ENCODE assay signal across 16 cellular contexts in genomic region chr14:98909251-98909944, GRCh38.
A peak's percentile ranks its signal among the peaks of the same experiment; 100 is the strongest.
DNase-seq lines count a peak whose midpoint lies in the region; ATAC-seq and TF ChIP-seq lines count a peak whose summit lies in the region.
"Had no signal": no experiment of that assay in that cellular context is flagged by ENCODE, and none has a peak within 500 bp of the region (broad histone marks: within the 10 kb centered on the region; RNA-seq: fewer than 3 reads in every experiment).

No MANE protein-coding gene starts in this region.

- ATAC-seq in PC-3 (no peak), HG03280 (IDR thresholded peaks at IDR 0.05; ENCODE audit: unreplicated experiment) (no peak)

- H2AFZ ChIP-seq in PC-3 (ENCODE audit: low read length) (no peak overlapping the region), mammary epithelial cell (ENCODE audit: low read depth, low read length) (no peak overlapping the region), smooth muscle cell (ENCODE audit: low read depth) (no peak overlapping the region)

- POLR2A ChIA-PET in PC-3 (lab: Charles Lee; ENCODE audit: unreplicated experiment) = no interaction called here

- H3K27ac ChIP-seq in PC-3 (ENCODE audit: low read length) (peak overlapping the region; percentile 55), mammary epithelial cell (ENCODE audit: insufficient read depth, low read depth, low read length) (peak overlapping the region; percentile 58), smooth muscle cell (ENCODE audit: low read depth) (peak overlapping the region; percentile 74)
- H3K27ac ChIP-seq: thyroid gland had no signal

- H4K20me1 ChIP-seq in PC-3 (ENCODE audit: low read length) (no peaks in the 10 kb centered on the region), mammary epithelial cell (ENCODE audit: insufficient read depth, low read length) (no peaks in the 10 kb centered on the region), smooth muscle cell (ENCODE audit: low read depth) (no peaks in the 10 kb centered on the region)

- H3K79me2 ChIP-seq in PC-3 (ENCODE audit: low read length) (no peaks in the 10 kb centered on the region), mammary epithelial cell (ENCODE audit: insufficient read depth, low read length) (no peaks in the 10 kb centered on the region), smooth muscle cell (ENCODE audit: low read depth) (no peaks in the 10 kb centered on the region)

- dilution Hi-C loops in mammary epithelial cell (cut with HindIII; ENCODE audit: low sequenced_read_pairs) = no loop called here

- 2% methylated on average over 11 of the region's 11 CpGs for WGBS in mammary epithelial cell (ENCODE audit: low coverage, missing lambda C conversion rate)
- 9% methylated on average over 11 of the region's 11 CpGs for WGBS in smooth muscle cell (ENCODE audit: low lambda C conversion rate)

- peaks cover 8% of the 10 kb centered on the region; the same call in 1 of the 2 replicates for H3K27me3 ChIP-seq in PC-3 (ENCODE audit: low read length)
- no peaks in the 10 kb centered on the region for H3K27me3 ChIP-seq in mammary epithelial cell (ENCODE audit: insufficient read depth, low read length)
- no peaks in the 10 kb centered on the region for H3K27me3 ChIP-seq in smooth muscle cell (ENCODE audit: low read depth)
- H3K27me3 ChIP-seq: thyroid gland had no signal

- TF ChIP-seq CTCF in PC-3 (conservative IDR thresholded peaks at IDR 0.05; ENCODE audit: low read depth, low read length) = no peak
- no peak for TF ChIP-seq CTCF in mammary epithelial cell (conservative IDR thresholded peaks at IDR 0.05 in 1 of 2, IDR thresholded peaks at IDR 0.05 in 1 of 2; ENCODE audit: extremely low read depth in 1 of 2, insufficient read depth in 1 of 2, low read depth in 1 of 2, low read length in 2 of 2)
- TF ChIP-seq CTCF in smooth muscle cell (IDR thresholded peaks at IDR 0.05; ENCODE audit: borderline replicate concordance, insufficient read depth, poor library complexity, severe bottlenecking) = no peak

- H3K9ac ChIP-seq in PC-3 (ENCODE audit: low read length) = no peak overlapping the region
- no peak overlapping the region for H3K9ac ChIP-seq in mammary epithelial cell (ENCODE audit: insufficient read depth, low read length)
- H3K9ac ChIP-seq in smooth muscle cell (ENCODE audit: low read depth) = no peak overlapping the region

- H3K36me3 ChIP-seq in PC-3 (ENCODE audit: low read depth, low read length) (no peaks in the 10 kb centered on the region), mammary epithelial cell (ENCODE audit: insufficient read depth, low read length) (no peaks in the 10 kb centered on the region), smooth muscle cell (ENCODE audit: low read depth) (no peaks in the 10 kb centered on the region)
- H3K36me3 ChIP-seq: HAP-1, thyroid gland had no signal

- H3K9me2 ChIP-seq in PC-3 (replicated peaks; ENCODE audit: low read length) = no peaks in the 10 kb centered on the region

- no peaks in the 10 kb centered on the region for H3F3A ChIP-seq in PC-3 (ENCODE audit: low read length, unreplicated experiment)
- H3F3A ChIP-seq in smooth muscle cell (ENCODE audit: low read depth) = no peaks in the 10 kb centered on the region

- no peaks in the 10 kb centered on the region for H3K9me3 ChIP-seq in PC-3 (ENCODE audit: low read length)
- H3K9me3 ChIP-seq in mammary epithelial cell (replicated peaks; ENCODE audit: insufficient read depth, low read length) = no peaks in the 10 kb centered on the region
- no peaks in the 10 kb centered on the region for H3K9me3 ChIP-seq in smooth muscle cell (replicated peaks; ENCODE audit: low read depth)
- H3K9me3 ChIP-seq: HAP-1, thyroid gland had no signal

- intact Hi-C loops in PC-3 (cut with micrococcal nuclease) (no loop called here), mammary epithelial cell (cut with micrococcal nuclease) (loop anchor here (5.0 to 10.0 kb wide), 3 partner anchors 153 to 405 kb away; partner anchors contain the start of gene BCL11B)

- BruUV-seq in PC-3 (replicated peaks; lab: Mats Ljungman, UMichigan) (no TSS peak), mammary epithelial cell (replicated peaks; lab: Mats Ljungman, UMichigan) (no TSS peak)

- CTCF ChIA-PET in PC-3 (lab: Charles Lee) = no interaction called here
- CTCF ChIA-PET in mammary epithelial cell (lab: Charles Lee; ENCODE audit: low non-redundant PET) = no interaction called here

- DNase-seq in NCI-H345 (lab: John Stamatoyannopoulos, UW) = peak; percentile 27
- no peak for DNase-seq in NCI-H345 treated with DMSO at 0.1 percent for 48 hours (lab: John Stamatoyannopoulos, UW; ENCODE audit: unreplicated experiment)
- peak; percentile 84 for DNase-seq in PC-3
- peak; percentile 95 for DNase-seq in mammary epithelial cell
- no peak for DNase-seq in smooth muscle cell (lab: John Stamatoyannopoulos, UW; ENCODE audit: unreplicated experiment)
- DNase-seq in GDM1 (lab: John Stamatoyannopoulos, UW) = no peak
- DNase-seq in activated gamma-delta T cell (lab: John Stamatoyannopoulos, UW) = no peak
- DNase-seq: activated CD4-positive, alpha-beta memory T cell treated with anti-CD3 and anti-CD28 coated beads for 36 hours; activated naive CD4-positive, alpha-beta T cell treated with anti-CD3 and anti-CD28 coated beads, Interleukin-2, amount 50 U/mL, for 16 hours; DMS 273 treated with DMSO at 0.1 percent for 48 hours; kidney; naive B cell; NCI-H2081; thyroid gland had no signal

- H3K4me2 ChIP-seq in PC-3 (ENCODE audit: low read length) (peak overlapping the region; percentile 27), mammary epithelial cell (ENCODE audit: insufficient read depth, low read depth, low read length) (peak overlapping the region; percentile 39), smooth muscle cell (peak overlapping the region; percentile 59)

- H3K4me1 ChIP-seq in PC-3 (ENCODE audit: insufficient read depth, low read length) (peaks cover 27% of the 10 kb centered on the region), mammary epithelial cell (ENCODE audit: insufficient read depth, low read length) (peaks cover 75% of the 10 kb centered on the region), smooth muscle cell (ENCODE audit: low read depth) (peaks cover 22% of the 10 kb centered on the region)

- no peak overlapping the region for H3K4me3 ChIP-seq in PC-3 (ENCODE audit: low read length)
- no peak overlapping the region for H3K4me3 ChIP-seq in mammary epithelial cell (replicated peaks in 1 of 3; ENCODE audit: insufficient read depth in 1 of 3, low read depth in 2 of 3, low read length in 3 of 3)
- H3K4me3 ChIP-seq in smooth muscle cell = no peak overlapping the region
- H3K4me3 ChIP-seq: HAP-1, thyroid gland had no signal

- in situ Hi-C loops in mammary epithelial cell (cut with MboI; ENCODE audit: low sequenced_read_pairs in 2 of 2) = no loop called here

Comparison
In these comparisons a context has a peak if more than half of its experiments do, and no peak if none do; other contexts are left out.
1. DNase-seq: peak in NCI-H345 (single experiment), PC-3 (single experiment) and mammary epithelial cell (single experiment); none in NCI-H345 treated with DMSO at 0.1 percent for 48 hours (single experiment), smooth muscle cell (single experiment), GDM1 (single experiment) and activated gamma-delta T cell (single experiment).
2. Peak in every context shown above with its lines, with median percentiles within 50 percentile points of each other: H3K27ac ChIP-seq and H3K4me2 ChIP-seq.